In genomic region chr2:109545828-109546713, GRCh38 we compare ENCODE assay signal across 8 cellular contexts.
DNase-seq lines count a peak whose midpoint lies in the region; ATAC-seq lines count a peak whose summit lies in the region.

No MANE protein-coding gene starts in this region.

- no peak overlapping the region for H3K23ac ChIP-seq in mesendoderm (ENCODE audit: low read length)

- H3K27ac ChIP-seq in mesendoderm (ENCODE audit: low read depth, low read length): no peak overlapping the region

- no peak overlapping the region for H4K5ac ChIP-seq in mesendoderm (ENCODE audit: low read length)

- no peak overlapping the region for H2AK5ac ChIP-seq in mesendoderm (ENCODE audit: low read length)

- peak; percentile 10 for DNase-seq in NCI-H345 (lab: John Stamatoyannopoulos, UW)
- no peak for DNase-seq in NCI-H345 treated with DMSO at 0.1 percent for 48 hours (lab: John Stamatoyannopoulos, UW; ENCODE audit: unreplicated experiment)
- peak; percentile 10 for DNase-seq in NCI-H82 treated with DMSO at 0.1 percent for 48 hours (lab: John Stamatoyannopoulos, UW; ENCODE audit: unreplicated experiment)
- DNase-seq in activated CD8-positive, alpha-beta T cell treated with anti-CD3 and anti-CD28 coated beads, Interleukin-2, amount 10 ng/mL, durations not matched to agents 7 days and 5 days: peak; percentile 64
- DNase-seq in effector memory CD8-positive, alpha-beta T cell: peak; percentile 16 to 33 (median 30)
- peak; percentile 71 for DNase-seq in mesendoderm
- peak; percentile 46 for DNase-seq in stimulated activated CD8-positive, alpha-beta memory T cell treated with anti-CD3 and anti-CD28 coated beads, Interleukin-7, amount 100 ng/mL, for 24 hours (ENCODE audit: low read depth)

- no peak overlapping the region for H2BK5ac ChIP-seq in mesendoderm (ENCODE audit: low read length)

- no peak overlapping the region for H2BK15ac ChIP-seq in mesendoderm (replicated peaks; ENCODE audit: low read depth)

- H3K27me3 Mint-ChIP-seq in activated CD8-positive, alpha-beta T cell treated with anti-CD3 and anti-CD28 coated beads, Interleukin-2, amount 10 ng/mL, durations not matched to agents 7 days and 5 days (ENCODE audit: low read depth): peaks cover 9% of the 10 kb centered on the region
- H3K27me3 Mint-ChIP-seq in effector memory CD8-positive, alpha-beta T cell: peaks cover 21 to 30% of the 10 kb centered on the region in 2 donors

- H3K79me1 ChIP-seq in mesendoderm (ENCODE audit: low read length): peaks cover 2% of the 10 kb centered on the region

- H3K27ac Mint-ChIP-seq in activated CD8-positive, alpha-beta T cell treated with anti-CD3 and anti-CD28 coated beads, Interleukin-2, amount 10 ng/mL, durations not matched to agents 7 days and 5 days: no peak overlapping the region
- H3K27ac Mint-ChIP-seq in effector memory CD8-positive, alpha-beta T cell: no peak overlapping the region

- no peak overlapping the region for H4K8ac ChIP-seq in mesendoderm (ENCODE audit: low read depth, low read length)

- no peak overlapping the region for H3K9ac ChIP-seq in mesendoderm (ENCODE audit: low read length)

- no peaks in the 10 kb centered on the region for H3K36me3 Mint-ChIP-seq in activated CD8-positive, alpha-beta T cell treated with anti-CD3 and anti-CD28 coated beads, Interleukin-2, amount 10 ng/mL, durations not matched to agents 7 days and 5 days (ENCODE audit: low read depth)
- H3K36me3 Mint-ChIP-seq in effector memory CD8-positive, alpha-beta T cell (ENCODE audit: insufficient read depth): no peaks in the 10 kb centered on the region

- CTCF ChIA-PET in activated CD8-positive, alpha-beta T cell treated with anti-CD3 and anti-CD28 coated beads, Interleukin-2, amount 10 ng/mL, durations not matched to agents 7 days and 5 days (lab: Charles Lee): interaction anchor here (0.6 to 3.6 kb wide), 29 partner anchors 9 to 419 kb away, joined by 3 to 28 read pairs (median 4); partner anchors contain the start of genes SEPTIN10 and SOWAHC

- no peaks in the 10 kb centered on the region for H3K36me3 ChIP-seq in mesendoderm (ENCODE audit: control insufficient read depth, insufficient read depth, low read length)

- ATAC-seq in HG03045 (IDR thresholded peaks at IDR 0.05; ENCODE audit: unreplicated experiment): peak; percentile 76
- ATAC-seq in activated CD8-positive, alpha-beta T cell treated with anti-CD3 and anti-CD28 coated beads, Interleukin-2, amount 10 ng/mL, durations not matched to agents 7 days and 5 days: peak; percentile 79
- peak; percentile 66 for ATAC-seq in effector memory CD8-positive, alpha-beta T cell (replicated peaks)

- H3K4ac ChIP-seq in mesendoderm (ENCODE audit: low read depth, low read length): no peak overlapping the region

- no peak overlapping the region for H3K4me2 ChIP-seq in mesendoderm (ENCODE audit: low read length)

- no peak overlapping the region for H2BK120ac ChIP-seq in mesendoderm (ENCODE audit: low read depth, low read length)

- no CpG with 5 or more reads among the region's 10 CpGs for WGBS in mesendoderm (ENCODE audit: extremely low coverage, insufficient coverage, low lambda C conversion rate)

- H3K4me1 ChIP-seq in mesendoderm (ENCODE audit: control insufficient read depth, low read depth, low read length): no peaks in the 10 kb centered on the region

- H3K18ac ChIP-seq in mesendoderm (ENCODE audit: low read length): no peak overlapping the region

- H3K79me2 ChIP-seq in mesendoderm (ENCODE audit: control insufficient read depth, insufficient read depth, low read length): no peaks in the 10 kb centered on the region

- H3K27me3 ChIP-seq in mesendoderm (ENCODE audit: insufficient read depth, low read length, poor library complexity): no peaks in the 10 kb centered on the region

- no peak overlapping the region for H3K56ac ChIP-seq in mesendoderm (ENCODE audit: low read length)

- no peaks in the 10 kb centered on the region for H3K9me3 Mint-ChIP-seq in activated CD8-positive, alpha-beta T cell treated with anti-CD3 and anti-CD28 coated beads, Interleukin-2, amount 10 ng/mL, durations not matched to agents 7 days and 5 days (ENCODE audit: insufficient read depth)
- H3K9me3 Mint-ChIP-seq in effector memory CD8-positive, alpha-beta T cell: no peaks in the 10 kb centered on the region

- H3K4me1 Mint-ChIP-seq in activated CD8-positive, alpha-beta T cell treated with anti-CD3 and anti-CD28 coated beads, Interleukin-2, amount 10 ng/mL, durations not matched to agents 7 days and 5 days (ENCODE audit: low read depth): no peaks in the 10 kb centered on the region
- no peaks in the 10 kb centered on the region for H3K4me1 Mint-ChIP-seq in effector memory CD8-positive, alpha-beta T cell (ENCODE audit: low read depth in 2 of 2)

- no peak overlapping the region for H3K4me3 ChIP-seq in mesendoderm (ENCODE audit: low read length)

- H3K4me3 Mint-ChIP-seq in activated CD8-positive, alpha-beta T cell treated with anti-CD3 and anti-CD28 coated beads, Interleukin-2, amount 10 ng/mL, durations not matched to agents 7 days and 5 days: no peak overlapping the region
- no peak overlapping the region for H3K4me3 Mint-ChIP-seq in effector memory CD8-positive, alpha-beta T cell

- POLR2A ChIA-PET in activated CD8-positive, alpha-beta T cell treated with anti-CD3 and anti-CD28 coated beads, Interleukin-2, amount 10 ng/mL, durations not matched to agents 7 days and 5 days (lab: Charles Lee): no interaction called here
